In genomic region chr20:57389695-57390603, GRCh38 we compare ENCODE assay signal across 1 cellular context.
TF ChIP-seq lines count a peak whose summit lies in the region.

No MANE protein-coding gene starts in this region.

TF ChIP-seq in HepG2, 621 proteins besides CTCF, POLR2A, EP300 and RAD21 (continued from another document and continues in another):
- TF ChIP-seq ZNF281 (CRISPR knock-in tag; IDR thresholded peaks at IDR 0.05; ENCODE audit: borderline replicate concordance) (peak; percentile 83), HNF1A (IDR thresholded peaks at IDR 0.05; ENCODE audit: low read depth) (no peak), HNF1A (CRISPR knock-in tag; IDR thresholded peaks at IDR 0.05; ENCODE audit: borderline replicate concordance) (no peak), RFXAP (CRISPR knock-in tag; IDR thresholded peaks at IDR 0.05; ENCODE audit: borderline replicate concordance) (peak; percentile 14; the same call in 1 of the 2 replicates), ZNF292 (CRISPR knock-in tag; IDR thresholded peaks at IDR 0.05; ENCODE audit: borderline replicate concordance, low read depth) (no peak), ZBTB38 (CRISPR knock-in tag; IDR thresholded peaks at IDR 0.05) (peak; percentile 35; the same call in 1 of the 2 replicates), SNAPC2 (CRISPR knock-in tag; IDR thresholded peaks at IDR 0.05) (no peak), ZMYM3 (CRISPR knock-in tag; IDR thresholded peaks at IDR 0.05) (peak; percentile 40; the same call in 1 of the 2 replicates), DMAP1 (CRISPR knock-in tag; IDR thresholded peaks at IDR 0.05) (peak; percentile 8; the same call in 1 of the 2 replicates), CHCHD3 (CRISPR knock-in tag; IDR thresholded peaks at IDR 0.05) (no peak), POGK (CRISPR knock-in tag; conservative IDR thresholded peaks at IDR 0.05) (0 out of 2 replicates have a peak, but pooled peaks have one; percentile 12), PCBP1 (IDR thresholded peaks at IDR 0.05; ENCODE audit: borderline replicate concordance, low read depth, low read length) (peak; percentile 84; the same call in 1 of the 2 replicates), MIER2 (CRISPR knock-in tag; IDR thresholded peaks at IDR 0.05) (no peak), HNF4A (CRISPR knock-in tag; IDR thresholded peaks at IDR 0.05) (no peak), MXD1 (CRISPR knock-in tag; IDR thresholded peaks at IDR 0.05) (peak; percentile 17; the same call in 1 of the 2 replicates), JDP2 (CRISPR knock-in tag; IDR thresholded peaks at IDR 0.05; ENCODE audit: borderline replicate concordance) (no peak), BRCA1 (CRISPR knock-in tag; IDR thresholded peaks at IDR 0.05) (no peak), MAFF (IDR thresholded peaks at IDR 0.05; ENCODE audit: low read depth, low read length) (no peak), ZKSCAN1 (IDR thresholded peaks at IDR 0.05; ENCODE audit: low read length) (0 out of 2 replicates have a peak, but pooled peaks have one; percentile 73), CREM (IDR thresholded peaks at IDR 0.05) (no peak), CREM (CRISPR knock-in tag; IDR thresholded peaks at IDR 0.05) (0 out of 2 replicates have a peak, but pooled peaks have one; percentile 12), ZNF367 (CRISPR knock-in tag; IDR thresholded peaks at IDR 0.05; ENCODE audit: borderline replicate concordance) (no peak), ZBTB1 (CRISPR knock-in tag; IDR thresholded peaks at IDR 0.05; ENCODE audit: borderline replicate concordance) (no peak), HNRNPLL (IDR thresholded peaks at IDR 0.05; ENCODE audit: low read depth, low read length, poor library complexity, severe bottlenecking) (peak; percentile 47), ZNF530 (CRISPR knock-in tag; IDR thresholded peaks at IDR 0.05; ENCODE audit: low read depth) (no peak), ZC3H13 (CRISPR knock-in tag; IDR thresholded peaks at IDR 0.05) (no peak), DNMT1 (CRISPR knock-in tag; IDR thresholded peaks at IDR 0.05) (no peak; the same call in 1 of the 2 replicates), ZBTB7B (CRISPR knock-in tag; IDR thresholded peaks at IDR 0.05) (0 out of 2 replicates have a peak, but pooled peaks have one; percentile 45), GABPB1 (CRISPR knock-in tag; IDR thresholded peaks at IDR 0.05) (peak; percentile 33; the same call in 1 of the 2 replicates), ZNF543 (CRISPR knock-in tag; IDR thresholded peaks at IDR 0.05) (0 out of 2 replicates have a peak, but pooled peaks have one; percentile 1), NR2C2 (CRISPR knock-in tag; IDR thresholded peaks at IDR 0.05; ENCODE audit: borderline replicate concordance) (peak; percentile 90), NR2F6 (IDR thresholded peaks at IDR 0.05) (peak; percentile 88), NR2F6 (CRISPR knock-in tag; IDR thresholded peaks at IDR 0.05) (peak; percentile 79), ZZZ3 (CRISPR knock-in tag; IDR thresholded peaks at IDR 0.05; ENCODE audit: borderline replicate concordance) (0 out of 2 replicates have a peak, but pooled peaks have one; percentile 9), PRPF4 (IDR thresholded peaks at IDR 0.05; ENCODE audit: low read depth, low read length, poor library complexity, severe bottlenecking) (peak; percentile 59), SPEN (CRISPR knock-in tag; IDR thresholded peaks at IDR 0.05; ENCODE audit: low read depth) (0 out of 2 replicates have a peak, but pooled peaks have one; percentile 11), NR2F1 (CRISPR knock-in tag; IDR thresholded peaks at IDR 0.05) (peak in 1 of 2 experiments; percentile 70; a peak in 2 of 4 replicates), ELF1 (CRISPR knock-in tag; IDR thresholded peaks at IDR 0.05) (no peak), SMAD9 (CRISPR knock-in tag; IDR thresholded peaks at IDR 0.05) (no peak), ZFP91 (CRISPR knock-in tag; IDR thresholded peaks at IDR 0.05; ENCODE audit: borderline replicate concordance) (peak; percentile 59), ZNF503 (CRISPR knock-in tag; IDR thresholded peaks at IDR 0.05) (no peak), HNRNPK (IDR thresholded peaks at IDR 0.05; ENCODE audit: low read depth, low read length, poor library complexity, severe bottlenecking) (peak; percentile 37), IRF9 (CRISPR knock-in tag; IDR thresholded peaks at IDR 0.05; ENCODE audit: borderline replicate concordance) (0 out of 2 replicates have a peak, but pooled peaks have one; percentile 28), ETV5 (CRISPR knock-in tag; IDR thresholded peaks at IDR 0.05; ENCODE audit: borderline replicate concordance) (no peak), ZNF891 (CRISPR knock-in tag; IDR thresholded peaks at IDR 0.05) (peak; percentile 45; the same call in 1 of the 2 replicates), TAF1 (CRISPR knock-in tag; IDR thresholded peaks at IDR 0.05) (peak; percentile 1; the same call in 1 of the 2 replicates), ATRX (CRISPR knock-in tag; IDR thresholded peaks at IDR 0.05; ENCODE audit: borderline replicate concordance) (no peak), ZNF512 (CRISPR knock-in tag; IDR thresholded peaks at IDR 0.05) (no peak), ZSCAN21 (CRISPR knock-in tag; IDR thresholded peaks at IDR 0.05; ENCODE audit: borderline replicate concordance) (0 out of 2 replicates have a peak, but pooled peaks have one; percentile 52), EED (CRISPR knock-in tag; IDR thresholded peaks at IDR 0.05) (0 out of 2 replicates have a peak, but pooled peaks have one; percentile 26), ESRRA (CRISPR knock-in tag; IDR thresholded peaks at IDR 0.05; ENCODE audit: low read depth) (0 out of 2 replicates have a peak, but pooled peaks have one; percentile 9)
